Comparison of ENCODE assay signal across 1 cellular context in the genomic region with DNA sequence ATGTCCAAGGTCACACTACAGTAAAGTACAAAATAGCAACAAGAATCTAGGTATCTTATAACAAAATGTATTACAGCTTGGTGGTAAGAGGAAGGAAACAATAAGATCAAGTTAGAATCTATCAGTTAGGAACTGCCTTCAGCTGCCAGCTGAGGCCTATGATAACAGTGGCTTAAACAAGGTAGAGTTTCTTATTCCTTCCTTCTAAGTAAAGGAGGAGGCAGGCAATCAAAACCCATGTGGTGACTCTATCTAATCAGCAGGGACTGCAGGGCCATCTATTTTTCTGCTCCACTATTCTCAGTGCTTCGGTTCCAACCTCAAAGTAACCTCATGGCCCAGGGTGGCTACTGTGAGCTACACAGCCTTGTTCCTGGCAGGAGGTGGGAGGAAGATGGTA.
TF ChIP-seq lines count a peak whose summit lies in the region.

No MANE protein-coding gene starts in this region.

TF ChIP-seq in HepG2, 621 proteins besides CTCF, POLR2A, EP300 and RAD21:
- TF ChIP-seq SMARCC2 (IDR thresholded peaks at IDR 0.05) = no peak
- TF ChIP-seq, protein P1, sequence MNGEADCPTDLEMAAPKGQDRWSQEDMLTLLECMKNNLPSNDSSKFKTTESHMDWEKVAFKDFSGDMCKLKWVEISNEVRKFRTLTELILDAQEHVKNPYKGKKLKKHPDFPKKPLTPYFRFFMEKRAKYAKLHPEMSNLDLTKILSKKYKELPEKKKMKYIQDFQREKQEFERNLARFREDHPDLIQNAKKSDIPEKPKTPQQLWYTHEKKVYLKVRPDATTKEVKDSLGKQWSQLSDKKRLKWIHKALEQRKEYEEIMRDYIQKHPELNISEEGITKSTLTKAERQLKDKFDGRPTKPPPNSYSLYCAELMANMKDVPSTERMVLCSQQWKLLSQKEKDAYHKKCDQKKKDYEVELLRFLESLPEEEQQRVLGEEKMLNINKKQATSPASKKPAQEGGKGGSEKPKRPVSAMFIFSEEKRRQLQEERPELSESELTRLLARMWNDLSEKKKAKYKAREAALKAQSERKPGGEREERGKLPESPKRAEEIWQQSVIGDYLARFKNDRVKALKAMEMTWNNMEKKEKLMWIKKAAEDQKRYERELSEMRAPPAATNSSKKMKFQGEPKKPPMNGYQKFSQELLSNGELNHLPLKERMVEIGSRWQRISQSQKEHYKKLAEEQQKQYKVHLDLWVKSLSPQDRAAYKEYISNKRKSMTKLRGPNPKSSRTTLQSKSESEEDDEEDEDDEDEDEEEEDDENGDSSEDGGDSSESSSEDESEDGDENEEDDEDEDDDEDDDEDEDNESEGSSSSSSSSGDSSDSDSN (CRISPR knock-in tag; IDR thresholded peaks at IDR 0.05) = no peak
- no peak for TF ChIP-seq ZNF510 (CRISPR knock-in tag; IDR thresholded peaks at IDR 0.05; ENCODE audit: low read depth)
- TF ChIP-seq, protein P2, sequence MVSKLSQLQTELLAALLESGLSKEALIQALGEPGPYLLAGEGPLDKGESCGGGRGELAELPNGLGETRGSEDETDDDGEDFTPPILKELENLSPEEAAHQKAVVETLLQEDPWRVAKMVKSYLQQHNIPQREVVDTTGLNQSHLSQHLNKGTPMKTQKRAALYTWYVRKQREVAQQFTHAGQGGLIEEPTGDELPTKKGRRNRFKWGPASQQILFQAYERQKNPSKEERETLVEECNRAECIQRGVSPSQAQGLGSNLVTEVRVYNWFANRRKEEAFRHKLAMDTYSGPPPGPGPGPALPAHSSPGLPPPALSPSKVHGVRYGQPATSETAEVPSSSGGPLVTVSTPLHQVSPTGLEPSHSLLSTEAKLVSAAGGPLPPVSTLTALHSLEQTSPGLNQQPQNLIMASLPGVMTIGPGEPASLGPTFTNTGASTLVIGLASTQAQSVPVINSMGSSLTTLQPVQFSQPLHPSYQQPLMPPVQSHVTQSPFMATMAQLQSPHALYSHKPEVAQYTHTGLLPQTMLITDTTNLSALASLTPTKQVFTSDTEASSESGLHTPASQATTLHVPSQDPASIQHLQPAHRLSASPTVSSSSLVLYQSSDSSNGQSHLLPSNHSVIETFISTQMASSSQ (IDR thresholded peaks at IDR 0.05; ENCODE audit: low read depth) = no peak
- TF ChIP-seq, protein P2 (CRISPR knock-in tag; IDR thresholded peaks at IDR 0.05; ENCODE audit: borderline replicate concordance) = no peak
- TF ChIP-seq, protein P3, sequence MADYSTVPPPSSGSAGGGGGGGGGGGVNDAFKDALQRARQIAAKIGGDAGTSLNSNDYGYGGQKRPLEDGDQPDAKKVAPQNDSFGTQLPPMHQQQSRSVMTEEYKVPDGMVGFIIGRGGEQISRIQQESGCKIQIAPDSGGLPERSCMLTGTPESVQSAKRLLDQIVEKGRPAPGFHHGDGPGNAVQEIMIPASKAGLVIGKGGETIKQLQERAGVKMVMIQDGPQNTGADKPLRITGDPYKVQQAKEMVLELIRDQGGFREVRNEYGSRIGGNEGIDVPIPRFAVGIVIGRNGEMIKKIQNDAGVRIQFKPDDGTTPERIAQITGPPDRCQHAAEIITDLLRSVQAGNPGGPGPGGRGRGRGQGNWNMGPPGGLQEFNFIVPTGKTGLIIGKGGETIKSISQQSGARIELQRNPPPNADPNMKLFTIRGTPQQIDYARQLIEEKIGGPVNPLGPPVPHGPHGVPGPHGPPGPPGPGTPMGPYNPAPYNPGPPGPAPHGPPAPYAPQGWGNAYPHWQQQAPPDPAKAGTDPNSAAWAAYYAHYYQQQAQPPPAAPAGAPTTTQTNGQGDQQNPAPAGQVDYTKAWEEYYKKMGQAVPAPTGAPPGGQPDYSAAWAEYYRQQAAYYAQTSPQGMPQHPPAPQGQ (CRISPR knock-in tag; IDR thresholded peaks at IDR 0.05; ENCODE audit: borderline replicate concordance) = no peak
- TF ChIP-seq U2AF2 (IDR thresholded peaks at IDR 0.05; ENCODE audit: low read depth, low read length) = no peak
- TF ChIP-seq, protein P4, sequence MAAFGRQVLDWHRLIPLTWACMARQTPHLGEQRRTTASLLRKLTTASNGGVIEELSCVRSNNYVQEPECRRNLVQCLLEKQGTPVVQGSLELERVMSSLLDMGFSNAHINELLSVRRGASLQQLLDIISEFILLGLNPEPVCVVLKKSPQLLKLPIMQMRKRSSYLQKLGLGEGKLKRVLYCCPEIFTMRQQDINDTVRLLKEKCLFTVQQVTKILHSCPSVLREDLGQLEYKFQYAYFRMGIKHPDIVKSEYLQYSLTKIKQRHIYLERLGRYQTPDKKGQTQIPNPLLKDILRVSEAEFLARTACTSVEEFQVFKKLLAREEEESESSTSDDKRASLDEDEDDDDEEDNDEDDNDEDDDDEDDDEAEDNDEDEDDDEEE (CRISPR knock-in tag; IDR thresholded peaks at IDR 0.05) = no peak
- no peak for TF ChIP-seq CC2D1A (CRISPR knock-in tag; IDR thresholded peaks at IDR 0.05)
- no peak for TF ChIP-seq ZNF598 (CRISPR knock-in tag; IDR thresholded peaks at IDR 0.05; ENCODE audit: borderline replicate concordance)
- TF ChIP-seq, protein P5, sequence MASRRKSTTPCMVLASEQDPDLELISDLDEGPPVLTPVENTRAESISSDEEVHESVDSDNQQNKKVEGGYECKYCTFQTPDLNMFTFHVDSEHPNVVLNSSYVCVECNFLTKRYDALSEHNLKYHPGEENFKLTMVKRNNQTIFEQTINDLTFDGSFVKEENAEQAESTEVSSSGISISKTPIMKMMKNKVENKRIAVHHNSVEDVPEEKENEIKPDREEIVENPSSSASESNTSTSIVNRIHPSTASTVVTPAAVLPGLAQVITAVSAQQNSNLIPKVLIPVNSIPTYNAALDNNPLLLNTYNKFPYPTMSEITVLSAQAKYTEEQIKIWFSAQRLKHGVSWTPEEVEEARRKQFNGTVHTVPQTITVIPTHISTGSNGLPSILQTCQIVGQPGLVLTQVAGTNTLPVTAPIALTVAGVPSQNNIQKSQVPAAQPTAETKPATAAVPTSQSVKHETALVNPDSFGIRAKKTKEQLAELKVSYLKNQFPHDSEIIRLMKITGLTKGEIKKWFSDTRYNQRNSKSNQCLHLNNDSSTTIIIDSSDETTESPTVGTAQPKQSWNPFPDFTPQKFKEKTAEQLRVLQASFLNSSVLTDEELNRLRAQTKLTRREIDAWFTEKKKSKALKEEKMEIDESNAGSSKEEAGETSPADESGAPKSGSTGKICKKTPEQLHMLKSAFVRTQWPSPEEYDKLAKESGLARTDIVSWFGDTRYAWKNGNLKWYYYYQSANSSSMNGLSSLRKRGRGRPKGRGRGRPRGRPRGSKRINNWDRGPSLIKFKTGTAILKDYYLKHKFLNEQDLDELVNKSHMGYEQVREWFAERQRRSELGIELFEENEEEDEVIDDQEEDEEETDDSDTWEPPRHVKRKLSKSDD (CRISPR knock-in tag; IDR thresholded peaks at IDR 0.05; ENCODE audit: low read depth) = no peak
- no peak for TF ChIP-seq PCBP1 (IDR thresholded peaks at IDR 0.05; ENCODE audit: borderline replicate concordance, low read depth, low read length)
- no peak for TF ChIP-seq PRMT3 (CRISPR knock-in tag; IDR thresholded peaks at IDR 0.05; ENCODE audit: borderline replicate concordance, low read depth)
- no peak for TF ChIP-seq POLR2G (IDR thresholded peaks at IDR 0.05; ENCODE audit: low read depth, low read length)
- TF ChIP-seq KDM5B (CRISPR knock-in tag; IDR thresholded peaks at IDR 0.05; ENCODE audit: borderline replicate concordance) = no peak
- TF ChIP-seq RAD51 (IDR thresholded peaks at IDR 0.05; ENCODE audit: borderline replicate concordance) = no peak
- TF ChIP-seq SMAD3 (CRISPR knock-in tag; IDR thresholded peaks at IDR 0.05) = no peak
